ENCODE assay signal across 8 cellular contexts in genomic region chrX:101287402-101287801, GRCh38. TPM values are rescaled to one million over a fixed set of nuclear protein-coding genes. Genes with fewer than 3 reads are reported as not detected.
DNase-seq lines count a peak whose midpoint lies in the region; ATAC-seq and TF ChIP-seq lines count a peak whose summit lies in the region.

No MANE protein-coding gene starts in this region.

- H3K9me3 ChIP-seq in hepatocyte (ENCODE audit: low read depth) (no peaks in the 10 kb centered on the region), suprapubic skin (no peaks in the 10 kb centered on the region)

- H2AFZ ChIP-seq in hepatocyte = no peak overlapping the region

- no peak for TF ChIP-seq EP300 in suprapubic skin (IDR thresholded peaks at IDR 0.05)

- no peak for TF ChIP-seq POLR2A in suprapubic skin (IDR thresholded peaks at IDR 0.05)

- TF ChIP-seq CTCF in VCaP (conservative IDR thresholded peaks at IDR 0.05) (peak; percentile 61), hepatocyte (IDR thresholded peaks at IDR 0.05; ENCODE audit: poor library complexity) (peak; percentile 47), suprapubic skin (IDR thresholded peaks at IDR 0.05) (peak; percentile 20 to 43)

- no peaks in the 10 kb centered on the region for H3K36me3 ChIP-seq in hepatocyte (replicated peaks; ENCODE audit: insufficient read depth, low read depth)
- no peaks in the 10 kb centered on the region for H3K36me3 ChIP-seq in suprapubic skin

- no peak overlapping the region for H3K27ac ChIP-seq in VCaP
- H3K27ac ChIP-seq in hepatocyte = no peak overlapping the region
- no peak overlapping the region for H3K27ac ChIP-seq in suprapubic skin

- no peaks in the 10 kb centered on the region for H3K79me2 ChIP-seq in hepatocyte

- H3K4me1 ChIP-seq in hepatocyte (ENCODE audit: insufficient read depth) = no peaks in the 10 kb centered on the region
- peaks cover 8% of the 10 kb centered on the region for H3K4me1 ChIP-seq in suprapubic skin

- peak; percentile 67 for ATAC-seq in GM19328 (IDR thresholded peaks at IDR 0.05; ENCODE audit: unreplicated experiment)
- no peak for ATAC-seq in GM19452 (IDR thresholded peaks at IDR 0.05; ENCODE audit: unreplicated experiment)

- H4K20me1 ChIP-seq in hepatocyte (ENCODE audit: insufficient read depth, poor library complexity, severe bottlenecking) = no peaks in the 10 kb centered on the region

- no peak overlapping the region for H3K4me3 ChIP-seq in hepatocyte
- H3K4me3 ChIP-seq in suprapubic skin = no peak overlapping the region

- no peak overlapping the region for H3K4me2 ChIP-seq in hepatocyte

- no peaks in the 10 kb centered on the region for H3K9me2 ChIP-seq in hepatocyte (replicated peaks; ENCODE audit: insufficient read depth)

- DNase-seq in DMS 273 (lab: John Stamatoyannopoulos, UW; ENCODE audit: unreplicated experiment) = peak; percentile 72
- DNase-seq in NCI-H1105 (lab: John Stamatoyannopoulos, UW) = peak; percentile 1
- peak; percentile 42 for DNase-seq in hepatocyte (ENCODE audit: low spot score)
- DNase-seq in suprapubic skin (ENCODE audit: low spot score in 2 of 2) = no peak
- no peak for DNase-seq in DMS153 (lab: John Stamatoyannopoulos, UW)

- no peaks in the 10 kb centered on the region for H3K27me3 ChIP-seq in hepatocyte
- no peaks in the 10 kb centered on the region for H3K27me3 ChIP-seq in suprapubic skin

- 27% methylated on average over 2 of the region's 2 CpGs for WGBS in hepatocyte (ENCODE audit: low lambda C conversion rate, missing lambda C conversion rate)
- WGBS in suprapubic skin = 5% methylated on average over 2 of the region's 2 CpGs

RNA-seq across cellular contexts. Expression of gene TAF7L, which starts 3.7 kb away (rescaled TPM):
- not detected in 2 replicates for total RNA-seq in hepatocyte
- polyA plus RNA-seq in hepatocyte = 0.08 TPM in 1 of 2 replicates, not detected in the other
- 1 to 10 TPM in 2 of 4 donors, under 1 TPM in 2; 0.34 to 1.9 (median 1.1) TPM for total RNA-seq in suprapubic skin

Comparison
In these comparisons a context has a peak if more than half of its experiments do, and no peak if none do; other contexts are left out.
1. DNase-seq: peak in DMS 273 (single experiment), NCI-H1105 (single experiment) and hepatocyte (single experiment); none in suprapubic skin (0 of 2) and DMS153 (single experiment).
2. Peak in every context shown above with its lines, with median percentiles within 50 percentile points of each other: CTCF ChIP-seq.